ENCODE assay signal across 2 cellular contexts in genomic region chr1:54378884-54379445, GRCh38.
TF ChIP-seq lines count a peak whose summit lies in the region.

No MANE protein-coding gene starts in this region.

TF ChIP-seq in H1, 55 proteins besides CTCF, POLR2A, EP300 and RAD21:
- TF ChIP-seq RBBP5 (IDR thresholded peaks at IDR 0.05; ENCODE audit: borderline replicate concordance, low read depth, low read length) (no peak; the same call in 1 of the 2 replicates), ASH2L (IDR thresholded peaks at IDR 0.05; ENCODE audit: low read length) (peak; percentile 53), YY1 (IDR thresholded peaks at IDR 0.05; ENCODE audit: low read depth, low read length) (0 out of 2 replicates have a peak, but pooled peaks have one; percentile 5)
TF ChIP-seq in H1: peak in this region for 2.

TF ChIP-seq in neural cell, 6 proteins besides CTCF, POLR2A, EP300 and RAD21:
- TF ChIP-seq EZH2 (IDR thresholded peaks at IDR 0.05; ENCODE audit: borderline replicate concordance, insufficient read depth, low read length, poor library complexity, severe bottlenecking) (no peak), REST (IDR thresholded peaks at IDR 0.05; ENCODE audit: borderline replicate concordance) (no peak), POLR2AphosphoS5 (IDR thresholded peaks at IDR 0.05) (no peak)
